In the genomic region with DNA sequence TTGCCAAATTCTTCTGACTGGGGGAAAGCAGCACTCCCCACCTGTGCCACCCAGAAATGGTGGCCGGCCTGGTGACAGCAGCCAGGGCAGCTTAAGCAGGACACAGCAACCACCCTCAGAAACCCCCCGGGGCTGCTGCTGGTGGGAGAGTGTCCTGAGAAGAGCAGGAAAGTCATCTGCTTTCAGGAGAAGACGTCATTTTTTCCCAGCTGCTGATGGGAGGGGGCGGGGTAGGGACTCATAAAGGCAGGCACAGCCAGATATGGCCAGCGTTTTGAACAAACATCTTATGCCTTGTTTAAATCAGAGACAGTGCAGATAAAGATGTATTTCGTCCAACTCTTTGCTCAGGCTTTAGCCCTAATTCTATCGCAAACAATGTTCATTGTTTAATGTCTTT, we compare ENCODE assay signal across 15 cellular contexts.
A peak's percentile ranks its signal among the peaks of the same experiment; 100 is the strongest.
DNase-seq lines count a peak whose midpoint lies in the region; ATAC-seq and TF ChIP-seq lines count a peak whose summit lies in the region.
"Had no signal": no experiment of that assay in that cellular context is flagged by ENCODE, and none has a peak within 500 bp of the region (broad histone marks: within the 10 kb centered on the region; RNA-seq: fewer than 3 reads in every experiment).

No MANE protein-coding gene starts in this region.

- H4K20me1 ChIP-seq in SK-N-SH (ENCODE audit: insufficient read depth) = no peaks in the 10 kb centered on the region

- POLR2A ChIA-PET in SK-N-SH (lab: Yijun Ruan, JAX) = no interaction called here

- no peak for TF ChIP-seq RAD21 in SK-N-SH (IDR thresholded peaks at IDR 0.05; ENCODE audit: low read length)

- TF ChIP-seq POLR2A in upper lobe of left lung (IDR thresholded peaks at IDR 0.05) = no peak

- H3K9me3 ChIP-seq in SK-N-SH = no peaks in the 10 kb centered on the region
- no peaks in the 10 kb centered on the region for H3K9me3 ChIP-seq in psoas muscle
- no peaks in the 10 kb centered on the region for H3K9me3 ChIP-seq in upper lobe of left lung
- H3K9me3 ChIP-seq: mucosa of descending colon had no signal

- 38% methylated on average over 5 of the region's 7 CpGs for WGBS in SK-N-SH (ENCODE audit: low lambda C conversion rate)
- WGBS in psoas muscle, 3 donors = 35 to 46% (median 36%) methylated on average over 7 of the region's 7 CpGs
- 22 to 39% methylated on average over 7 of the region's 7 CpGs for WGBS in upper lobe of left lung, 2 donors

- H3K36me3 ChIP-seq in SK-N-SH (replicated peaks in 1 of 2; ENCODE audit: control insufficient read depth in 1 of 2, insufficient read depth in 2 of 2, low read length in 1 of 2) (no peaks in the 10 kb centered on the region), psoas muscle (ENCODE audit: insufficient read depth in 1 of 2, low read depth in 1 of 2) (no peaks in the 10 kb centered on the region), upper lobe of left lung (no peaks in the 10 kb centered on the region)

- ATAC-seq in SK-N-SH treated with all-trans-retinoic acid at 6 μM for 48 hours (no peak), psoas muscle (peak in 2 of 4 donors; percentile 14 to 56), upper lobe of left lung (ENCODE audit: low FRiP score in 2 of 2) (peak in 1 of 2 donors; percentile 16)

- H3K27me3 ChIP-seq in SK-N-SH (ENCODE audit: insufficient read depth) (no peaks in the 10 kb centered on the region), psoas muscle (ENCODE audit: insufficient read depth in 3 of 3, low read length in 2 of 3) (no peaks in the 10 kb centered on the region), upper lobe of left lung (no peaks in the 10 kb centered on the region)
- H3K27me3 ChIP-seq: foreskin keratinocyte had no signal

- no peak overlapping the region for H3K9ac ChIP-seq in SK-N-SH

- no peaks in the 10 kb centered on the region for H3K79me2 ChIP-seq in SK-N-SH (ENCODE audit: insufficient read depth)

- TF ChIP-seq EP300 in SK-N-SH (IDR thresholded peaks at IDR 0.05; ENCODE audit: borderline replicate concordance in 1 of 2, low read depth in 1 of 2, low read length in 1 of 2) (no peak), upper lobe of left lung (IDR thresholded peaks at IDR 0.05) (no peak)

- peaks cover 0 to 10% of the 10 kb centered on the region in 2 experiments; a peak in 1 of 4 replicates for H3K4me1 ChIP-seq in SK-N-SH (ENCODE audit: control insufficient read depth in 1 of 2, insufficient read depth in 2 of 2, low read depth in 1 of 2, low read length in 1 of 2)
- no peaks in the 10 kb centered on the region for H3K4me1 ChIP-seq in psoas muscle
- H3K4me1 ChIP-seq in upper lobe of left lung = peaks cover 28 to 42% (median 32%) of the 10 kb centered on the region in 4 donors
- H3K4me1 ChIP-seq: foreskin keratinocyte had no signal

- no peaks in the 10 kb centered on the region for H3F3A ChIP-seq in SK-N-SH (replicated peaks; ENCODE audit: insufficient read depth)

- no peak overlapping the region for H3K27ac ChIP-seq in SK-N-SH (ENCODE audit: low read depth in 2 of 2, low read length in 1 of 2)
- peak overlapping the region; percentile 69 for H3K27ac ChIP-seq in psoas muscle
- H3K27ac ChIP-seq in upper lobe of left lung = peak overlapping the region; percentile 74 to 89 (median 83)
- H3K27ac ChIP-seq: foreskin keratinocyte had no signal

- intact Hi-C loops in psoas muscle (cut with DNase I) = loop anchor here in 1 of 2 donors (2.0 to 10.0 kb wide), 2 partner anchors 42 to 194 kb away; partner anchors contain the start of gene PTPRM

- H3K9me2 ChIP-seq in SK-N-SH = no peaks in the 10 kb centered on the region

- CTCF ChIA-PET in SK-N-SH (lab: Yijun Ruan, JAX) = no interaction called here

- peak; percentile 40 for DNase-seq in SK-N-SH
- DNase-seq in inferior parietal cortex (ENCODE audit: extremely low spot score) = peak; percentile 29
- DNase-seq in psoas muscle = peak in 1 of 2 donors; percentile 59
- DNase-seq in upper lobe of left lung = no peak
- DNase-seq in stimulated activated CD4-positive, alpha-beta T cell treated with anti-CD3 and anti-CD28 coated beads, Interleukin-15, amount 100 ng/mL, for 24 hours = no peak
- DNase-seq in stimulated activated CD4-positive, alpha-beta T cell treated with anti-CD3 and anti-CD28 coated beads, Interleukin-4, amount 100 ng/mL, for 24 hours = no peak
- no peak for DNase-seq in activated CD4-positive, alpha-beta T cell treated with anti-CD3 and anti-CD28 coated beads for 4 hours
- DNase-seq: 8988T; activated naive CD4-positive, alpha-beta T cell treated with Interleukin-2 at 50 U/mL for 16 hours; DMS79 treated with DMSO at 0.1 percent for 48 hours; effector memory CD4-positive, alpha-beta T cell; foreskin keratinocyte; NCI-H187 had no signal

- no peak for TF ChIP-seq CTCF in SK-N-SH (IDR thresholded peaks at IDR 0.05)
- no peak for TF ChIP-seq CTCF in psoas muscle (IDR thresholded peaks at IDR 0.05)
- no peak for TF ChIP-seq CTCF in upper lobe of left lung (IDR thresholded peaks at IDR 0.05)

- no peak overlapping the region for H3K4me2 ChIP-seq in SK-N-SH

- no peak overlapping the region for H2AFZ ChIP-seq in SK-N-SH (ENCODE audit: low read depth)

- H3K4me3 ChIP-seq in SK-N-SH (ENCODE audit: low read depth in 2 of 2, low read length in 1 of 2) (no peak overlapping the region), psoas muscle (no peak overlapping the region), upper lobe of left lung (no peak overlapping the region)
- H3K4me3 ChIP-seq: mucosa of descending colon had no signal

TF ChIP-seq in SK-N-SH, 30 proteins besides CTCF, POLR2A, EP300 and RAD21:
- no peak for TF ChIP-seq YY1 (IDR thresholded peaks at IDR 0.05; ENCODE audit: low read depth)
- TF ChIP-seq CHD2 (IDR thresholded peaks at IDR 0.05; ENCODE audit: low read length, partially characterized antibody) = no peak
- no peak for TF ChIP-seq NRF1 (IDR thresholded peaks at IDR 0.05; ENCODE audit: low read depth, low read length)
- no peak for TF ChIP-seq FOXM1 (IDR thresholded peaks at IDR 0.05; ENCODE audit: low read depth)
- TF ChIP-seq USF1 (IDR thresholded peaks at IDR 0.05; ENCODE audit: borderline replicate concordance, low read depth) = no peak
- no peak for TF ChIP-seq JUND (IDR thresholded peaks at IDR 0.05)
- no peak for TF ChIP-seq NFIC (IDR thresholded peaks at IDR 0.05; ENCODE audit: borderline replicate concordance)
- TF ChIP-seq FOXJ3 (CRISPR knock-in tag; IDR thresholded peaks at IDR 0.05) = no peak
- no peak for TF ChIP-seq ELF1 (IDR thresholded peaks at IDR 0.05)

TF ChIP-seq in SK-N-SH treated with all-trans-retinoic acid at 6 μM for 48 hours, 23 proteins besides CTCF, POLR2A, EP300 and RAD21:
- TF ChIP-seq ZFP30 (CRISPR knock-in tag; IDR thresholded peaks at IDR 0.05) (no peak), PATZ1 (CRISPR knock-in tag; IDR thresholded peaks at IDR 0.05; ENCODE audit: borderline replicate concordance) (no peak), BACH2 (CRISPR knock-in tag; IDR thresholded peaks at IDR 0.05; ENCODE audit: borderline replicate concordance) (no peak), ISL1 (CRISPR knock-in tag; IDR thresholded peaks at IDR 0.05) (no peak), ZC3H10 (CRISPR knock-in tag; IDR thresholded peaks at IDR 0.05) (no peak), GLIS3 (CRISPR knock-in tag; IDR thresholded peaks at IDR 0.05) (no peak), ZNF565 (CRISPR knock-in tag; conservative IDR thresholded peaks at IDR 0.05; ENCODE audit: low read depth) (no peak), RARB (CRISPR knock-in tag; IDR thresholded peaks at IDR 0.05) (no peak)
- TF ChIP-seq, protein P1, sequence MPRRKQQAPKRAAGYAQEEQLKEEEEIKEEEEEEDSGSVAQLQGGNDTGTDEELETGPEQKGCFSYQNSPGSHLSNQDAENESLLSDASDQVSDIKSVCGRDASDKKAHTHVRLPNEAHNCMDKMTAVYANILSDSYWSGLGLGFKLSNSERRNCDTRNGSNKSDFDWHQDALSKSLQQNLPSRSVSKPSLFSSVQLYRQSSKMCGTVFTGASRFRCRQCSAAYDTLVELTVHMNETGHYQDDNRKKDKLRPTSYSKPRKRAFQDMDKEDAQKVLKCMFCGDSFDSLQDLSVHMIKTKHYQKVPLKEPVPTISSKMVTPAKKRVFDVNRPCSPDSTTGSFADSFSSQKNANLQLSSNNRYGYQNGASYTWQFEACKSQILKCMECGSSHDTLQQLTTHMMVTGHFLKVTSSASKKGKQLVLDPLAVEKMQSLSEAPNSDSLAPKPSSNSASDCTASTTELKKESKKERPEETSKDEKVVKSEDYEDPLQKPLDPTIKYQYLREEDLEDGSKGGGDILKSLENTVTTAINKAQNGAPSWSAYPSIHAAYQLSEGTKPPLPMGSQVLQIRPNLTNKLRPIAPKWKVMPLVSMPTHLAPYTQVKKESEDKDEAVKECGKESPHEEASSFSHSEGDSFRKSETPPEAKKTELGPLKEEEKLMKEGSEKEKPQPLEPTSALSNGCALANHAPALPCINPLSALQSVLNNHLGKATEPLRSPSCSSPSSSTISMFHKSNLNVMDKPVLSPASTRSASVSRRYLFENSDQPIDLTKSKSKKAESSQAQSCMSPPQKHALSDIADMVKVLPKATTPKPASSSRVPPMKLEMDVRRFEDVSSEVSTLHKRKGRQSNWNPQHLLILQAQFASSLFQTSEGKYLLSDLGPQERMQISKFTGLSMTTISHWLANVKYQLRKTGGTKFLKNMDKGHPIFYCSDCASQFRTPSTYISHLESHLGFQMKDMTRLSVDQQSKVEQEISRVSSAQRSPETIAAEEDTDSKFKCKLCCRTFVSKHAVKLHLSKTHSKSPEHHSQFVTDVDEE (CRISPR knock-in tag; IDR thresholded peaks at IDR 0.05) = no peak

Comparison
In these comparisons a context has a peak if more than half of its experiments do, and no peak if none do; other contexts are left out.
1. DNase-seq: peak in SK-N-SH (single experiment) and inferior parietal cortex (single experiment); none in upper lobe of left lung (0 of 2), stimulated activated CD4-positive, alpha-beta T cell treated with anti-CD3 and anti-CD28 coated beads, Interleukin-15, amount 100 ng/mL, for 24 hours (single experiment), stimulated activated CD4-positive, alpha-beta T cell treated with anti-CD3 and anti-CD28 coated beads, Interleukin-4, amount 100 ng/mL, for 24 hours (single experiment) and activated CD4-positive, alpha-beta T cell treated with anti-CD3 and anti-CD28 coated beads for 4 hours (0 of 2).
2. H3K27ac ChIP-seq: peak in psoas muscle (single experiment) and upper lobe of left lung (4 of 4); none in SK-N-SH (0 of 2).